Comparison of ENCODE assay signal across 26 cellular contexts in the genomic region with DNA sequence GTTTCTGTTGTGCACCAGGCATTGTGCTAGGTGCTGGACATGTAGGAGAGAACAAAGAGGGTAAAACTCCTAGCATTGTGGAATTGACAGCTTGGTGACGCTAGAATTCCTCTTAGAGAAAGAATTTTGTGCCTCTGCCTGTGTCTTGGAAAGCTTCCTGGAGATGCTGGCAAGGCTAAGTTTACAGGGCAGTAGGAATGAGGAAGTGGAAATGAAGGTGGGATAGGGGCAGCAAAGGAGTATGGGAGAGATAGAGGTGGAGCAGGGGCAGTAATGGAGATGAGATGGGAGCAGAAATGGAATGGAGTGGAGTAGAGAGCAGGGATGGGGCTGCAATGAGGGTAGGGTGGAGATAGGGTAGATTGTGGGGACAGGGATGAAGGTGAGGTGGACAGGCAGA. TPM values are rescaled to one million over a fixed set of nuclear protein-coding genes. Genes with fewer than 3 reads are reported as not detected.
"Had no signal": no experiment of that assay in that cellular context is flagged by ENCODE, and none has a peak within 500 bp of the region (broad histone marks: within the 10 kb centered on the region; RNA-seq: fewer than 3 reads in every experiment).

No MANE protein-coding gene starts in this region.

- H3K4me3 Mint-ChIP-seq: activated CD4-positive, alpha-beta memory T cell treated with anti-CD3 and anti-CD28 coated beads, Interleukin-2, amount 10 ng/mL, durations not matched to agents 7 days and 5 days; activated CD4-positive, alpha-beta T cell treated with anti-CD3 and anti-CD28 coated beads for 36 hours; activated naive CD4-positive, alpha-beta T cell treated with anti-CD3 and anti-CD28 coated beads, Interleukin-2, amount 10 ng/mL, durations not matched to agents 7 days and 5 days; activated naive CD8-positive, alpha-beta T cell treated with anti-CD3 and anti-CD28 coated beads for 36 hours; activated T-cell treated with anti-CD3 and anti-CD28 coated beads, Interleukin-2, amount 50 U/mL, for 72 hours had no signal

- H3K4me2 ChIP-seq: KMS-11 had no signal

- H3K27me3 ChIP-seq: breast epithelium, MG63, Peyer's patch had no signal

- H3K9me3 Mint-ChIP-seq: activated CD4-positive, alpha-beta memory T cell treated with anti-CD3 and anti-CD28 coated beads, Interleukin-2, amount 10 ng/mL, durations not matched to agents 7 days and 5 days; activated naive CD4-positive, alpha-beta T cell treated with anti-CD3 and anti-CD28 coated beads, Interleukin-2, amount 10 ng/mL, durations not matched to agents 7 days and 5 days; activated naive CD8-positive, alpha-beta T cell treated with anti-CD3 and anti-CD28 coated beads for 36 hours; activated T-cell treated with anti-CD3 and anti-CD28 coated beads, Interleukin-2, amount 50 U/mL, for 72 hours; activated T-helper 2 cell treated with anti-CD3 and anti-CD28 coated beads, Interferon-gamma antibody, Interleukin-2, Interleukin-4, amounts not matched to agents 10 μg/mL and 5 μg/mL and 100 μg/mL, durations not matched to agents 14 hours and 24 hours and 36 hours had no signal

- H3K4me1 Mint-ChIP-seq: activated CD4-positive, alpha-beta memory T cell treated with anti-CD3 and anti-CD28 coated beads, Interleukin-2, amount 10 ng/mL, durations not matched to agents 7 days and 5 days; activated CD4-positive, alpha-beta T cell treated with anti-CD3 and anti-CD28 coated beads for 36 hours; activated naive CD4-positive, alpha-beta T cell treated with anti-CD3 and anti-CD28 coated beads, Interleukin-2, amount 10 ng/mL, durations not matched to agents 7 days and 5 days; activated naive CD8-positive, alpha-beta T cell treated with anti-CD3 and anti-CD28 coated beads for 36 hours had no signal

- H3K4me3 ChIP-seq: breast epithelium, MG63, Peyer's patch had no signal

- H3K9me3 ChIP-seq: breast epithelium, MG63, Peyer's patch had no signal

- H3K27ac ChIP-seq: breast epithelium, KMS-11, Peyer's patch, WERI-Rb-1 had no signal

- H3K36me3 Mint-ChIP-seq: activated naive CD4-positive, alpha-beta T cell treated with anti-CD3 and anti-CD28 coated beads, Interleukin-2, amount 10 ng/mL, durations not matched to agents 7 days and 5 days; activated naive CD8-positive, alpha-beta T cell treated with anti-CD3 and anti-CD28 coated beads for 36 hours had no signal

- H3K27me3 Mint-ChIP-seq: activated CD4-positive, alpha-beta memory T cell treated with anti-CD3 and anti-CD28 coated beads, Interleukin-2, amount 10 ng/mL, durations not matched to agents 7 days and 5 days; activated CD4-positive, alpha-beta T cell treated with anti-CD3 and anti-CD28 coated beads for 36 hours; activated naive CD4-positive, alpha-beta T cell treated with anti-CD3 and anti-CD28 coated beads, Interleukin-2, amount 10 ng/mL, durations not matched to agents 7 days and 5 days had no signal

- H3K36me3 ChIP-seq: breast epithelium, MG63, Peyer's patch, WERI-Rb-1 had no signal

- ATAC-seq: activated CD4-positive, alpha-beta T cell treated with anti-CD3 and anti-CD28 coated beads for 36 hours; activated T-cell treated with anti-CD3 and anti-CD28 coated beads, Interleukin-2, amount 50 U/mL, for 72 hours had no signal

- H3K27ac Mint-ChIP-seq: activated CD4-positive, alpha-beta memory T cell treated with anti-CD3 and anti-CD28 coated beads, Interleukin-2, amount 10 ng/mL, durations not matched to agents 7 days and 5 days; activated CD4-positive, alpha-beta T cell treated with anti-CD3 and anti-CD28 coated beads for 36 hours; activated naive CD4-positive, alpha-beta T cell treated with anti-CD3 and anti-CD28 coated beads, Interleukin-2, amount 10 ng/mL, durations not matched to agents 7 days and 5 days; activated naive CD8-positive, alpha-beta T cell treated with anti-CD3 and anti-CD28 coated beads for 36 hours; activated T-cell treated with anti-CD3 and anti-CD28 coated beads, Interleukin-2, amount 50 U/mL, for 72 hours; activated T-helper 2 cell treated with anti-CD3 and anti-CD28 coated beads, Interferon-gamma antibody, Interleukin-2, Interleukin-4, amounts not matched to agents 10 μg/mL and 5 μg/mL and 100 μg/mL, durations not matched to agents 14 hours and 24 hours and 36 hours had no signal

- DNase-seq: activated CD4-positive, alpha-beta memory T cell treated with anti-CD3 and anti-CD28 coated beads, Interleukin-2, amount 10 ng/mL, durations not matched to agents 7 days and 5 days; activated CD4-positive, alpha-beta T cell treated with anti-CD3 and anti-CD28 coated beads for 36 hours; activated CD4-positive, alpha-beta T cell treated with anti-CD3 and anti-CD28 coated beads, Interleukin-2, amount 50 U/mL, for 1 hour; activated CD8-positive, alpha-beta memory T cell treated with anti-CD3 and anti-CD28 coated beads, Interleukin-2, amount 50 U/mL, for 4 hours; activated gamma-delta T cell treated with Interleukin-2 at 50 U/mL for 16 hours; activated naive CD4-positive, alpha-beta T cell treated with anti-CD3 and anti-CD28 coated beads, Interleukin-2, amount 10 ng/mL, durations not matched to agents 7 days and 5 days; activated naive CD8-positive, alpha-beta T cell treated with anti-CD3 and anti-CD28 coated beads for 36 hours; activated T-cell treated with anti-CD3 and anti-CD28 coated beads, Interleukin-2, amount 50 U/mL, for 72 hours; central memory CD4-positive, alpha-beta T cell; MG63; MV-4-11; NCI-H1092 treated with DMSO at 0.1 percent for 48 hours; NCI-H1417 treated with DMSO at 0.1 percent for 48 hours; NCI-H1694 treated with DMSO at 0.1 percent for 48 hours; NCI-H2029 treated with DMSO at 0.1 percent for 48 hours; NCI-H510A treated with DMSO at 0.1 percent for 48 hours; NCI-H69; Peyer's patch; SIG-M5; T-helper 1 cell; WERI-Rb-1 had no signal

- H3K4me1 ChIP-seq: breast epithelium, Peyer's patch had no signal

- H3K9ac ChIP-seq: KMS-11 had no signal

RNA-seq across cellular contexts. Expression of a gene that starts 29.9 kb away (rescaled TPM):
- total RNA-seq: activated CD4-positive, alpha-beta memory T cell treated with anti-CD3 and anti-CD28 coated beads, Interleukin-2, amount 10 ng/mL, durations not matched to agents 7 days and 5 days; activated CD4-positive, alpha-beta T cell treated with anti-CD3 and anti-CD28 coated beads for 36 hours; activated CD8-positive, alpha-beta memory T cell treated with anti-CD3 and anti-CD28 coated beads for 36 hours; activated naive CD8-positive, alpha-beta T cell treated with anti-CD3 and anti-CD28 coated beads for 36 hours; activated T-cell treated with anti-CD3 and anti-CD28 coated beads, Interleukin-2, amount 50 U/mL, for 72 hours; activated T-helper 2 cell treated with anti-CD3 and anti-CD28 coated beads, Interferon-gamma antibody, Interleukin-2, Interleukin-4, amounts not matched to agents 10 μg/mL and 5 μg/mL and 100 μg/mL, durations not matched to agents 14 hours and 24 hours and 36 hours; T-helper 2 cell treated with Interferon-gamma antibody and Interleukin-4, amounts not matched to agents 100 ng/mL and 5 ng/mL, for 36 hours had no signal
